11 cellular contexts compared by ENCODE assay signal in genomic region chr1:172637522-172637921, GRCh38. TPM values are rescaled to one million over a fixed set of nuclear protein-coding genes. Genes with fewer than 3 reads are reported as not detected.
DNase-seq lines count a peak whose midpoint lies in the region; ATAC-seq, FAIRE-seq and TF ChIP-seq lines count a peak whose summit lies in the region.
"Had no signal": no experiment of that assay in that cellular context is flagged by ENCODE, and none has a peak within 500 bp of the region (broad histone marks: within the 10 kb centered on the region; RNA-seq: fewer than 3 reads in every experiment).

No MANE protein-coding gene starts in this region.

- intact Hi-C loops in MCF 10A (cut with micrococcal nuclease) (no loop called here), breast epithelium (cut with DNase I; ENCODE audit: low total_unique reads) (no loop called here), kidney (cut with DNase I) (no loop called here)

- H3K27ac ChIP-seq in breast epithelium (no peak overlapping the region), kidney (ENCODE audit: low read depth in 2 of 2, low read length in 2 of 2) (no peak overlapping the region)

- ATAC-seq in stimulated activated effector memory CD8-positive, alpha-beta T cell treated with anti-CD3 and anti-CD28 coated beads, Interleukin-12 subunit alpha, Interleukin-12 subunit beta, amount 100 ng/mL, for 72 hours = peak; percentile 22
- ATAC-seq: WTC11 had no signal

- no peaks in the 10 kb centered on the region for H3K27me3 ChIP-seq in breast epithelium

- no peaks in the 10 kb centered on the region for H3K27me3 Mint-ChIP-seq in MCF 10A (ENCODE audit: insufficient read depth, unreplicated experiment)
- H3K27me3 Mint-ChIP-seq in chondrocyte (ENCODE audit: low read depth) = no peaks in the 10 kb centered on the region
- H3K27me3 Mint-ChIP-seq: naive B cell had no signal

- no peaks in the 10 kb centered on the region for H3K36me3 ChIP-seq in breast epithelium
- no peaks in the 10 kb centered on the region for H3K36me3 ChIP-seq in kidney (ENCODE audit: control insufficient read depth in 1 of 2, insufficient read depth in 2 of 2, low read length in 2 of 2)

- H3K4me1 ChIP-seq in breast epithelium (no peaks in the 10 kb centered on the region), kidney (ENCODE audit: control insufficient read depth in 1 of 2, insufficient read depth in 1 of 2, low read depth in 1 of 2, low read length in 2 of 2) (no peaks in the 10 kb centered on the region)

- no TSS peak for BruUV-seq in MCF 10A (replicated peaks; lab: Mats Ljungman, UMichigan)

- CTCF ChIA-PET in MCF 10A (lab: Yijun Ruan, JAX) = interaction anchor here (0.7 to 3.7 kb wide), 3 partner anchors 15 to 41 kb away, joined by 3 to 16 read pairs (median 4); no protein-coding TSS in a partner anchor

- no peak overlapping the region for H3K9ac ChIP-seq in kidney (ENCODE audit: low read length in 2 of 2)

- no peak for TF ChIP-seq POLR2A in breast epithelium (IDR thresholded peaks at IDR 0.05)

- H3K4me3 ChIP-seq in breast epithelium (no peak overlapping the region), kidney (ENCODE audit: low read length in 2 of 2) (no peak overlapping the region)

- POLR2A ChIA-PET in MCF 10A (lab: Yijun Ruan, JAX) = interaction anchor here (0.7 to 1.8 kb wide), 2 partner anchors 82 to 177 kb away, joined by 3 to 8 read pairs; no protein-coding TSS in a partner anchor

- H3K36me3 Mint-ChIP-seq in MCF 10A (ENCODE audit: insufficient read depth, unreplicated experiment) (no peaks in the 10 kb centered on the region), chondrocyte (ENCODE audit: low read depth) (peaks cover 4% of the 10 kb centered on the region)
- H3K36me3 Mint-ChIP-seq in stimulated activated effector memory CD8-positive, alpha-beta T cell treated with anti-CD3 and anti-CD28 coated beads, Interleukin-12 subunit alpha, Interleukin-12 subunit beta, amount 100 ng/mL, for 72 hours = peaks cover 18% of the 10 kb centered on the region
- H3K36me3 Mint-ChIP-seq: naive B cell had no signal

- H3K9me3 Mint-ChIP-seq in MCF 10A (ENCODE audit: unreplicated experiment) (peaks cover 8% of the 10 kb centered on the region), chondrocyte (ENCODE audit: low read depth) (peaks cover 8% of the 10 kb centered on the region)
- peaks cover 2% of the 10 kb centered on the region for H3K9me3 Mint-ChIP-seq in stimulated activated effector memory CD8-positive, alpha-beta T cell treated with anti-CD3 and anti-CD28 coated beads, Interleukin-12 subunit alpha, Interleukin-12 subunit beta, amount 100 ng/mL, for 72 hours

- H3K4me3 Mint-ChIP-seq in MCF 10A (ENCODE audit: unreplicated experiment) (no peak overlapping the region), chondrocyte (ENCODE audit: unreplicated experiment) (no peak overlapping the region)
- H3K4me3 Mint-ChIP-seq in stimulated activated effector memory CD8-positive, alpha-beta T cell treated with anti-CD3 and anti-CD28 coated beads, Interleukin-12 subunit alpha, Interleukin-12 subunit beta, amount 100 ng/mL, for 72 hours = peak overlapping the region; percentile 78
- H3K4me3 Mint-ChIP-seq: endodermal cell, naive B cell, WTC11 had no signal

- no peaks in the 10 kb centered on the region for H3K9me3 ChIP-seq in breast epithelium
- no peaks in the 10 kb centered on the region for H3K9me3 ChIP-seq in kidney (ENCODE audit: control insufficient read depth in 1 of 2, low read length in 2 of 2)

- FAIRE-seq in kidney (lab: Jason Lieb, UNC) = no peak

- DNase-seq in MCF 10A (ENCODE audit: unreplicated experiment) (peak; percentile 61), breast epithelium (ENCODE audit: low spot score in 2 of 2) (no peak), fibroblast of the conjunctiva (ENCODE audit: low read depth) (peak; percentile 17), MV-4-11 (lab: John Stamatoyannopoulos, UW) (no peak), chondrocyte (ENCODE audit: low spot score) (no peak), kidney (no peak)
- peak; percentile 43 to 50 for DNase-seq in activated CD4-positive, alpha-beta T cell treated with anti-CD3 and anti-CD28 coated beads, Interleukin-2, amount 50 U/mL, for 4 hours
- no peak for DNase-seq in stimulated activated effector memory CD8-positive, alpha-beta T cell treated with anti-CD3 and anti-CD28 coated beads, Interleukin-12 subunit alpha, Interleukin-12 subunit beta, amount 100 ng/mL, for 72 hours (ENCODE audit: low spot score in 2 of 2)
- DNase-seq: endodermal cell, naive B cell had no signal

- H3K27ac Mint-ChIP-seq in MCF 10A (ENCODE audit: low read depth, unreplicated experiment) = no peak overlapping the region
- peak overlapping the region; percentile 100 for H3K27ac Mint-ChIP-seq in stimulated activated effector memory CD8-positive, alpha-beta T cell treated with anti-CD3 and anti-CD28 coated beads, Interleukin-12 subunit alpha, Interleukin-12 subunit beta, amount 100 ng/mL, for 72 hours
- no peak overlapping the region for H3K27ac Mint-ChIP-seq in chondrocyte (ENCODE audit: unreplicated experiment)
- H3K27ac Mint-ChIP-seq: endodermal cell, WTC11 had no signal

- no peak for TF ChIP-seq CTCF in MCF 10A (IDR thresholded peaks at IDR 0.05; ENCODE audit: unreplicated experiment)
- no peak for TF ChIP-seq CTCF in breast epithelium (IDR thresholded peaks at IDR 0.05)
- TF ChIP-seq CTCF in chondrocyte (IDR thresholded peaks at IDR 0.05) = no peak
- no peak for TF ChIP-seq CTCF in kidney (IDR thresholded peaks at IDR 0.05; ENCODE audit: borderline replicate concordance, extremely low read depth, insufficient read depth)

- H3K4me1 Mint-ChIP-seq in MCF 10A (ENCODE audit: insufficient read depth, unreplicated experiment) (peaks cover 29% of the 10 kb centered on the region), chondrocyte (ENCODE audit: low read depth) (peaks cover 26% of the 10 kb centered on the region)
- peaks cover 51% of the 10 kb centered on the region for H3K4me1 Mint-ChIP-seq in stimulated activated effector memory CD8-positive, alpha-beta T cell treated with anti-CD3 and anti-CD28 coated beads, Interleukin-12 subunit alpha, Interleukin-12 subunit beta, amount 100 ng/mL, for 72 hours
- H3K4me1 Mint-ChIP-seq: naive B cell had no signal

RNA-seq across cellular contexts. Expression of gene FASLG, which starts 21.4 kb away (rescaled TPM):
- total RNA-seq in MCF 10A (2022) (not detected in 2 replicates), breast epithelium (under 1 TPM in 1 of 3 donors, not detected in 2; 0.44 TPM), chondrocyte (not detected in 3 replicates), kidney (0.50 TPM)
- polyA plus RNA-seq in kidney (ENCODE audit: insufficient read depth, low read depth, low replicate concordance) = not detected
- total RNA-seq: endodermal cell, WTC11 had no signal

Comparison
In these comparisons a context has a peak if more than half of its experiments do, and no peak if none do; other contexts are left out.
1. DNase-seq: peak in MCF 10A (single experiment), activated CD4-positive, alpha-beta T cell treated with anti-CD3 and anti-CD28 coated beads, Interleukin-2, amount 50 U/mL, for 4 hours (2 of 2) and fibroblast of the conjunctiva (single experiment); none in breast epithelium (0 of 2), stimulated activated effector memory CD8-positive, alpha-beta T cell treated with anti-CD3 and anti-CD28 coated beads, Interleukin-12 subunit alpha, Interleukin-12 subunit beta, amount 100 ng/mL, for 72 hours (0 of 2), MV-4-11 (single experiment), chondrocyte (single experiment) and kidney (single experiment).